In the genomic region with DNA sequence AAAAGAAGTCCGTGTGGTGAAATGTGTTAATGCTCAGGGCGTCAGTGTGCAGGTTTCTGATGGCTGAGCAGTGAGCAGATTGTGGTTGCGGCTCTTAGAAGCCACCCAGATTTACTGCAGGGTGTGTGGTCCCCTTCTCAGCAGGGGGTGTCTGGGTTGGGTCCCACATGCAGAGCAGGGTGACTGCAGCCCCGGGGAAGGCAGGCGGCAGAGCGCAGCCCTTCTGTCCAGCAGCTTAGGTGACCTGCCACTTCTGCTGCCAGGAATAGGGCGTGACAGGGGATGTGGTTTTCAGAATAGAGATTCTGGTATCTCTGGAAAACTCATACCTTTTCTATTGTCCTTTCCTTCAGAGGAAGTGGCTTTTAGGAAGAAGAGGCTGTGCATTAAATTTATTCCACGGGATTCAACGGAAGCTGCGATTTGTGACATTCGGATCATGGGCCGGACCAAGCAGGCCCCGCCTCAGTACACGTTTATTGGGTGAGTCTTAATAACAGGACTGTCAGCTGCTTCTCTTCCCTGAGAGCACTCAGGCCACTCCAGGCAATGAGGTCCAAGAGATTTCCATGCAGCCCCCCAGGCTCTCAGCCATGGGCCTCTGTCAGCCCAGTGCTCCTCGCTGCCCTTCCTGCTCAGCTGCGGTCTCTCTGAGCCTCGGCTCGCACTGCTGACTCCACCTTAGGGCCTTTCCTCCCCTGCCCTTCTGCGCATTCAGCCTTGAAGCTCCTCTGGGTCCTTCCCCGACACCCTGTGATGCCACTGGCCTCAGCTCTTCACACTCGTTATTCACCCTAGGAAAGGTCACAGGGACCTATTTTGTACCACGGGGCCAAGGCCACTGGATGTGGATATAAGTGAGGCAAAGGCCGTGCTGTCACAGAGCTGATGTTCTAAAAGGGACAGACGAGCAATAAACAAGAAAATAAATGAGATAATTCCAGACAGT, we compare ENCODE assay signal across 19 cellular contexts.
DNase-seq lines count a peak whose midpoint lies in the region; ATAC-seq and TF ChIP-seq lines count a peak whose summit lies in the region.
"Had no signal": no experiment of that assay in that cellular context is flagged by ENCODE, and none has a peak within 500 bp of the region (broad histone marks: within the 10 kb centered on the region; RNA-seq: fewer than 3 reads in every experiment).

No MANE protein-coding gene starts in this region.

- ATAC-seq in right cardiac atrium (no peak), Right ventricle myocardium superior (ENCODE audit: poor library complexity) (no peak), GM18909 (IDR thresholded peaks at IDR 0.05; ENCODE audit: poor library complexity, unreplicated experiment) (no peak)
- ATAC-seq: body of pancreas, GM12878, left colon, WTC11 had no signal

- H3K9me3 ChIP-seq in right cardiac atrium (ENCODE audit: control insufficient read depth, low read length) (no peaks in the 10 kb centered on the region), esophagus squamous epithelium (no peaks in the 10 kb centered on the region)
- H3K9me3 ChIP-seq: body of pancreas, HAP-1, right lobe of liver had no signal

- H3K27ac ChIP-seq in right cardiac atrium (ENCODE audit: low read length) (peak overlapping the region; percentile 6), esophagus squamous epithelium (peak overlapping the region; percentile 53 to 79 (median 74)), rectal smooth muscle tissue (ENCODE audit: low read depth, low read length) (peak overlapping the region; percentile 60), urinary bladder (ENCODE audit: low read depth) (peak overlapping the region; percentile 71)
- H3K27ac ChIP-seq: body of pancreas, right lobe of liver had no signal

- TF ChIP-seq CTCF in esophagus squamous epithelium (IDR thresholded peaks at IDR 0.05), result no peak

- DNase-seq in right cardiac atrium (no peak), Right ventricle myocardium superior (no peak), esophagus squamous epithelium (lab: John Stamatoyannopoulos, UW) (no peak), NCI-H1092 treated with DMSO at 0.1 percent for 48 hours (lab: John Stamatoyannopoulos, UW) (no peak), COLO668 (lab: John Stamatoyannopoulos, UW; ENCODE audit: unreplicated experiment) (no peak)
- DNase-seq: body of pancreas; left colon; MV-4-11; naive B cell; NCI-H774; stimulated activated CD4-positive, alpha-beta T cell treated with anti-CD3 and anti-CD28 coated beads, Interleukin-4, amount 100 ng/mL, for 1 hour; stimulated activated CD8-positive, alpha-beta memory T cell treated with anti-CD3 and anti-CD28 coated beads, Interleukin-4, amount 100 ng/mL, for 48 hours had no signal

- peaks cover 0 to 32% (median 0%) of the 10 kb centered on the region in 3 donors for H3K36me3 ChIP-seq in esophagus squamous epithelium
- no peaks in the 10 kb centered on the region for H3K36me3 ChIP-seq in rectal smooth muscle tissue (ENCODE audit: control insufficient read depth, insufficient read depth, low read length)
- no peaks in the 10 kb centered on the region for H3K36me3 ChIP-seq in urinary bladder (ENCODE audit: insufficient read depth)

- intact Hi-C loops in right cardiac atrium (cut with DNase I), result loop anchor here in 1 of 4 donors (5.0 kb wide), 1 partner anchor 75 kb away; no protein-coding TSS in a partner anchor
- intact Hi-C loops in Right ventricle myocardium superior (cut with DNase I), result no loop called here
- intact Hi-C loops in esophagus squamous epithelium (cut with DNase I), result loop anchor here (10.0 kb wide), 1 partner anchor 103 kb away; no protein-coding TSS in a partner anchor

- H3K4me1 ChIP-seq in right cardiac atrium (ENCODE audit: control insufficient read depth, insufficient read depth, low read length) (peaks cover 7% of the 10 kb centered on the region), esophagus squamous epithelium (peaks cover 21 to 92% (median 29%) of the 10 kb centered on the region in 3 donors), rectal smooth muscle tissue (ENCODE audit: control insufficient read depth, insufficient read depth, low read length) (peaks cover 9% of the 10 kb centered on the region), urinary bladder (ENCODE audit: insufficient read depth) (peaks cover 4% of the 10 kb centered on the region)
- H3K4me1 ChIP-seq: body of pancreas, HAP-1 had no signal

- H3K27me3 ChIP-seq in right cardiac atrium (ENCODE audit: control insufficient read depth, insufficient read depth), result no peaks in the 10 kb centered on the region
- no peaks in the 10 kb centered on the region for H3K27me3 ChIP-seq in esophagus squamous epithelium
- no peaks in the 10 kb centered on the region for H3K27me3 ChIP-seq in rectal smooth muscle tissue (ENCODE audit: control insufficient read depth, insufficient read depth, low read length)
- H3K27me3 ChIP-seq: body of pancreas, right lobe of liver had no signal

- H3K9ac ChIP-seq in rectal smooth muscle tissue (ENCODE audit: low read length), result no peak overlapping the region

- H3K4me3 ChIP-seq in right cardiac atrium (ENCODE audit: low read length), result no peak overlapping the region
- no peak overlapping the region for H3K4me3 ChIP-seq in esophagus squamous epithelium
- H3K4me3 ChIP-seq in rectal smooth muscle tissue (ENCODE audit: low read length), result no peak overlapping the region
- no peak overlapping the region for H3K4me3 ChIP-seq in urinary bladder (ENCODE audit: low read depth, low read length)
- H3K4me3 ChIP-seq: body of pancreas, GM12878, HAP-1, right lobe of liver had no signal

- 81% methylated on average over 24 of the region's 24 CpGs for WGBS in right cardiac atrium
- WGBS in esophagus squamous epithelium, 2 donors, result 77 to 82% methylated on average over 19 to 21 of the region's 24 CpGs
- WGBS in urinary bladder, result 69% methylated on average over 24 of the region's 24 CpGs

- TF ChIP-seq POLR2A in esophagus squamous epithelium (IDR thresholded peaks at IDR 0.05), result no peak

Comparison
In these comparisons a context has a peak if more than half of its experiments do, and no peak if none do; other contexts are left out.
1. H3K27ac ChIP-seq: peak in every context shown above with its lines; median percentile 74 in esophagus squamous epithelium; 71 in urinary bladder; 60 in rectal smooth muscle tissue; 6 in right cardiac atrium.